In genomic region chr17:61144137-61144536, GRCh38 we compare ENCODE assay signal across 32 cellular contexts.
DNase-seq lines count a peak whose midpoint lies in the region; ATAC-seq and TF ChIP-seq lines count a peak whose summit lies in the region.
"Had no signal": no experiment of that assay in that cellular context is flagged by ENCODE, and none has a peak within 500 bp of the region (broad histone marks: within the 10 kb centered on the region; RNA-seq: fewer than 3 reads in every experiment).

No MANE protein-coding gene starts in this region.

- H3K27me3 Mint-ChIP-seq in nephron (ENCODE audit: low read depth), result no peaks in the 10 kb centered on the region
- no peaks in the 10 kb centered on the region for H3K27me3 Mint-ChIP-seq in activated CD8-positive, alpha-beta memory T cell treated with anti-CD3 and anti-CD28 coated beads, Interleukin-2, amount 10 ng/mL, durations not matched to agents 7 days and 5 days
- H3K27me3 Mint-ChIP-seq: activated B cell treated with CpG ODN at 0.5 μM for 24 hours; activated CD4-positive, alpha-beta T cell treated with anti-CD3 and anti-CD28 coated beads, Interleukin-2, amount 10 ng/mL, durations not matched to agents 7 days and 5 days; activated T-cell treated with anti-CD3 and anti-CD28 coated beads, Interleukin-2, amount 50 U/mL, for 24 hours; central memory CD8-positive, alpha-beta T cell; natural killer cell treated with Interleukin-12 subunit alpha and Interleukin-12 subunit beta and Interleukin-15 and Interleukin-18, amount 100 ng/mL, for 72 hours had no signal

- TF ChIP-seq CTCF in brain microvascular endothelial cell (IDR thresholded peaks at IDR 0.05; ENCODE audit: low read depth, low read length, missing control alignments), result no peak
- no peak for TF ChIP-seq CTCF in nephron (IDR thresholded peaks at IDR 0.05; ENCODE audit: unreplicated experiment in 3 of 3)

- H3K9ac ChIP-seq in BLaER1, result no peak overlapping the region

- H3K27ac ChIP-seq in BLaER1, result peak overlapping the region; percentile 69
- H3K27ac ChIP-seq in brain microvascular endothelial cell, result peak overlapping the region; percentile 15
- H3K27ac ChIP-seq: A549, foreskin keratinocyte, lower lobe of right lung had no signal

- no peaks in the 10 kb centered on the region for H4K20me1 ChIP-seq in BLaER1

- no peaks in the 10 kb centered on the region for H3K9me3 Mint-ChIP-seq in nephron
- H3K9me3 Mint-ChIP-seq in activated CD8-positive, alpha-beta memory T cell treated with anti-CD3 and anti-CD28 coated beads, Interleukin-2, amount 10 ng/mL, durations not matched to agents 7 days and 5 days (ENCODE audit: low read depth), result no peaks in the 10 kb centered on the region
- H3K9me3 Mint-ChIP-seq: activated B cell treated with CpG ODN at 0.5 μM for 24 hours; activated CD4-positive, alpha-beta T cell treated with anti-CD3 and anti-CD28 coated beads, Interleukin-2, amount 10 ng/mL, durations not matched to agents 7 days and 5 days; activated T-cell treated with anti-CD3 and anti-CD28 coated beads, Interleukin-2, amount 50 U/mL, for 24 hours; CD8-positive, alpha-beta T cell; central memory CD8-positive, alpha-beta T cell; endodermal cell; natural killer cell treated with Interleukin-12 subunit alpha and Interleukin-12 subunit beta and Interleukin-15 and Interleukin-18, amount 100 ng/mL, for 72 hours had no signal

- peak overlapping the region; percentile 70 for H3K4me2 ChIP-seq in BLaER1
- H3K4me2 ChIP-seq: A549 had no signal

- ATAC-seq in GM21390 (IDR thresholded peaks at IDR 0.05; ENCODE audit: unreplicated experiment) (no peak), GM19328 (IDR thresholded peaks at IDR 0.05; ENCODE audit: unreplicated experiment) (no peak)
- no peak for ATAC-seq in activated CD8-positive, alpha-beta memory T cell treated with anti-CD3 and anti-CD28 coated beads, Interleukin-2, amount 10 ng/mL, durations not matched to agents 7 days and 5 days
- ATAC-seq: A549; CD8-positive, alpha-beta T cell; foreskin keratinocyte; lower lobe of right lung; natural killer cell treated with Interleukin-12 subunit alpha and Interleukin-12 subunit beta and Interleukin-15 and Interleukin-18, amount 100 ng/mL, for 72 hours had no signal

- H3K27ac Mint-ChIP-seq in nephron, result peak overlapping the region; percentile 95 to 98 (median 96)
- H3K27ac Mint-ChIP-seq in activated CD8-positive, alpha-beta memory T cell treated with anti-CD3 and anti-CD28 coated beads, Interleukin-2, amount 10 ng/mL, durations not matched to agents 7 days and 5 days, result no peak overlapping the region
- H3K27ac Mint-ChIP-seq: activated B cell treated with CpG ODN at 0.5 μM for 24 hours; activated CD4-positive, alpha-beta T cell treated with anti-CD3 and anti-CD28 coated beads, Interleukin-2, amount 10 ng/mL, durations not matched to agents 7 days and 5 days; activated T-cell treated with anti-CD3 and anti-CD28 coated beads, Interleukin-2, amount 50 U/mL, for 24 hours; CD8-positive, alpha-beta T cell; endodermal cell had no signal

- no peaks in the 10 kb centered on the region for H3K36me3 ChIP-seq in BLaER1
- no peaks in the 10 kb centered on the region for H3K36me3 ChIP-seq in brain microvascular endothelial cell (replicated peaks)
- H3K36me3 ChIP-seq: heart right ventricle, lower lobe of right lung, MG63, upper lobe of left lung had no signal

- no peak overlapping the region for H3K4me3 ChIP-seq in BLaER1
- no peak overlapping the region for H3K4me3 ChIP-seq in brain microvascular endothelial cell (ENCODE audit: low read depth, low read length)
- H3K4me3 ChIP-seq: A549, heart right ventricle, lower lobe of right lung, MG63, upper lobe of left lung had no signal

- CTCF ChIA-PET in activated CD8-positive, alpha-beta memory T cell treated with anti-CD3 and anti-CD28 coated beads, Interleukin-2, amount 10 ng/mL, durations not matched to agents 7 days and 5 days (lab: Charles Lee), result no interaction called here

- H3K27me3 ChIP-seq in BLaER1 (no peaks in the 10 kb centered on the region), brain microvascular endothelial cell (replicated peaks) (no peaks in the 10 kb centered on the region)
- H3K27me3 ChIP-seq: foreskin keratinocyte, heart right ventricle, MG63, upper lobe of left lung had no signal

- in situ Hi-C loops in brain microvascular endothelial cell (cut with HindIII; ENCODE audit: low pct_ligation_motif_present, low sequenced_read_pairs), result no loop called here

- no peaks in the 10 kb centered on the region for H3K36me3 Mint-ChIP-seq in nephron (ENCODE audit: low read depth)
- no peaks in the 10 kb centered on the region for H3K36me3 Mint-ChIP-seq in activated CD8-positive, alpha-beta memory T cell treated with anti-CD3 and anti-CD28 coated beads, Interleukin-2, amount 10 ng/mL, durations not matched to agents 7 days and 5 days
- H3K36me3 Mint-ChIP-seq: CD8-positive, alpha-beta T cell; natural killer cell treated with Interleukin-12 subunit alpha and Interleukin-12 subunit beta and Interleukin-15 and Interleukin-18, amount 100 ng/mL, for 72 hours had no signal

- no peaks in the 10 kb centered on the region for H3K9me3 ChIP-seq in BLaER1
- H3K9me3 ChIP-seq: A549, heart right ventricle, lower lobe of right lung, MG63, upper lobe of left lung had no signal

- DNase-seq in OCI-M1 (lab: John Stamatoyannopoulos, UW) (peak; percentile 61), brain microvascular endothelial cell (peak; percentile 45), NCI-H2029 (lab: John Stamatoyannopoulos, UW) (no peak)
- DNase-seq in activated CD8-positive, alpha-beta memory T cell treated with anti-CD3 and anti-CD28 coated beads, Interleukin-2, amount 10 ng/mL, durations not matched to agents 7 days and 5 days, result no peak
- DNase-seq: activated B cell treated with CpG ODN at 0.5 μM for 24 hours; activated CD4-positive, alpha-beta T cell treated with anti-CD3 and anti-CD28 coated beads, Interleukin-2, amount 10 ng/mL, durations not matched to agents 7 days and 5 days; activated gamma-delta T cell treated with Interleukin-2 at 50 U/mL for 16 hours; activated T-cell treated with anti-CD3 and anti-CD28 coated beads, Interleukin-2, amount 50 U/mL, for 24 hours; CD8-positive, alpha-beta T cell; dermis blood vessel endothelial cell; endodermal cell; foreskin keratinocyte; heart right ventricle; KBM-7; lower lobe of right lung; MG63; NCI-H1105 treated with DMSO at 0.1 percent for 48 hours; NCI-H2081 treated with DMSO at 0.1 percent for 48 hours; NCI-H226; NCI-H526 treated with DMSO at 0.1 percent for 48 hours; NK-92 treated with Interleukin-12 subunit alpha and Interleukin-12 subunit beta, amount 100 ng/mL, for 24 hours; SHP77 treated with DMSO at 0.1 percent for 48 hours; stimulated activated naive CD4-positive, alpha-beta T cell; SW 1271; upper lobe of left lung had no signal

- H3K4me3 Mint-ChIP-seq in nephron, result no peak overlapping the region
- H3K4me3 Mint-ChIP-seq in activated CD8-positive, alpha-beta memory T cell treated with anti-CD3 and anti-CD28 coated beads, Interleukin-2, amount 10 ng/mL, durations not matched to agents 7 days and 5 days, result no peak overlapping the region
- H3K4me3 Mint-ChIP-seq: activated B cell treated with CpG ODN at 0.5 μM for 24 hours; activated CD4-positive, alpha-beta T cell treated with anti-CD3 and anti-CD28 coated beads, Interleukin-2, amount 10 ng/mL, durations not matched to agents 7 days and 5 days; activated T-cell treated with anti-CD3 and anti-CD28 coated beads, Interleukin-2, amount 50 U/mL, for 24 hours; CD8-positive, alpha-beta T cell; central memory CD8-positive, alpha-beta T cell; endodermal cell; natural killer cell treated with Interleukin-12 subunit alpha and Interleukin-12 subunit beta and Interleukin-15 and Interleukin-18, amount 100 ng/mL, for 72 hours had no signal

- peaks cover 50% of the 10 kb centered on the region for H3K4me1 ChIP-seq in BLaER1
- H3K4me1 ChIP-seq: A549 had no signal

- H3K4me1 Mint-ChIP-seq in nephron, result peaks cover 60% of the 10 kb centered on the region
- H3K4me1 Mint-ChIP-seq in activated CD8-positive, alpha-beta memory T cell treated with anti-CD3 and anti-CD28 coated beads, Interleukin-2, amount 10 ng/mL, durations not matched to agents 7 days and 5 days, result peaks cover 10% of the 10 kb centered on the region

Comparison
In these comparisons a context has a peak if more than half of its experiments do, and no peak if none do; other contexts are left out.
1. DNase-seq: peak in OCI-M1 (single experiment) and brain microvascular endothelial cell (single experiment); none in NCI-H2029 (single experiment) and activated CD8-positive, alpha-beta memory T cell treated with anti-CD3 and anti-CD28 coated beads, Interleukin-2, amount 10 ng/mL, durations not matched to agents 7 days and 5 days (single experiment).